Comparison of ENCODE assay signal across 1 cellular context in genomic region chr22:44991218-44991617, GRCh38.
TF ChIP-seq lines count a peak whose summit lies in the region.

No MANE protein-coding gene starts in this region.

TF ChIP-seq in WTC11, 78 proteins besides CTCF, POLR2A, EP300 and RAD21 (continued from another document):
- no peak for TF ChIP-seq ZNF416 (CRISPR knock-in tag; IDR thresholded peaks at IDR 0.05)
- no peak for TF ChIP-seq ESRRA (CRISPR knock-in tag; IDR thresholded peaks at IDR 0.05; ENCODE audit: borderline replicate concordance)
- no peak for TF ChIP-seq TP53 (CRISPR knock-in tag; IDR thresholded peaks at IDR 0.05)
- TF ChIP-seq JUN (CRISPR knock-in tag; IDR thresholded peaks at IDR 0.05) = no peak
- TF ChIP-seq E2F5 (CRISPR knock-in tag; IDR thresholded peaks at IDR 0.05) = no peak
TF ChIP-seq in WTC11: peak in this region for 0.
